ENCODE assay signal across 36 cellular contexts in the genomic region with DNA sequence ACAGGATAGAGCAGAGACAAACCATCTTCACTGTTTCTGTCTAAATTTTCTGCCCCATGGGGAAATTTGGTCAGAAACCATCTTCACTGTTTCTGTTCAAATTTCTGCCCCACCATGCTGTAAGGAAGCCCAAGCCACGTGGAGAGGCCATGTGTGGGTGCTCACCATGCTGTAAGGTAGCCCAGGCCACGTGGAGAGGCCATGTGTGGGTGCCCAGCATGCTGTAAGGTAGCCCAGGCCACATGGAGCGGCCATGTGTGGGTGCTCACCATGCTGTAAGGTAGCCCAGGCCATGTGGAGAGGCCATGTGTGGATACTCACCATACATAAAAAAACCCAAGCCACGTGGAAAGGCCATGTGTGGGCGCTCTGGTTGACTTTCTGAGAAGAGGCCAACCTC.
"Had no signal": no experiment of that assay in that cellular context is flagged by ENCODE, and none has a peak within 500 bp of the region (broad histone marks: within the 10 kb centered on the region; RNA-seq: fewer than 3 reads in every experiment).

No MANE protein-coding gene starts in this region.

- FAIRE-seq: TTC549 had no signal

- H3K4me1 Mint-ChIP-seq: activated B cell treated with CpG ODN at 0.5 μM for 24 hours; activated CD4-positive, alpha-beta T cell treated with anti-CD3 and anti-CD28 coated beads, Interleukin-2, amount 10 ng/mL, durations not matched to agents 24 days and 14 days; activated naive CD8-positive, alpha-beta T cell treated with anti-CD3 and anti-CD28 coated beads for 36 hours; activated T-helper 17 cell treated with anti-CD3 and anti-CD28 coated beads, Interleukin-2, amount 50 U/mL, for 72 hours; central memory CD8-positive, alpha-beta T cell had no signal

- H3K9me3 ChIP-seq: adrenal gland had no signal

- H3K27me3 Mint-ChIP-seq: activated B cell treated with CpG ODN at 0.5 μM for 24 hours; activated CD4-positive, alpha-beta memory T cell treated with anti-CD3 and anti-CD28 coated beads for 36 hours; activated CD4-positive, alpha-beta T cell treated with anti-CD3 and anti-CD28 coated beads, Interleukin-2, amount 10 ng/mL, durations not matched to agents 24 days and 14 days; activated CD8-positive, alpha-beta T cell treated with anti-CD3 and anti-CD28 coated beads for 36 hours; activated naive CD8-positive, alpha-beta T cell treated with anti-CD3 and anti-CD28 coated beads for 36 hours; activated T-helper 17 cell treated with anti-CD3 and anti-CD28 coated beads, Interleukin-2, amount 50 U/mL, for 72 hours; central memory CD8-positive, alpha-beta T cell had no signal

- H3K27me3 ChIP-seq: adrenal gland, cardiac muscle cell had no signal

- H3K4me1 ChIP-seq: adrenal gland had no signal

- H3K4me3 Mint-ChIP-seq: activated B cell treated with CpG ODN at 0.5 μM for 24 hours; activated CD4-positive, alpha-beta memory T cell treated with anti-CD3 and anti-CD28 coated beads for 36 hours; activated CD4-positive, alpha-beta T cell treated with anti-CD3 and anti-CD28 coated beads, Interleukin-2, amount 10 ng/mL, durations not matched to agents 24 days and 14 days; activated CD8-positive, alpha-beta T cell treated with anti-CD3 and anti-CD28 coated beads for 36 hours; activated naive CD4-positive, alpha-beta T cell treated with anti-CD3 and anti-CD28 coated beads for 36 hours; activated naive CD8-positive, alpha-beta T cell treated with anti-CD3 and anti-CD28 coated beads for 36 hours; activated T-cell treated with anti-CD3 and anti-CD28 coated beads, Interleukin-2, amount 50 U/mL, for 4 hours; activated T-cell treated with anti-CD3 and anti-CD28 coated beads, Interleukin-2, amount 50 U/mL, for 72 hours; activated T-helper 1 cell treated with anti-CD3 and anti-CD28 coated beads, Interleukin-12 subunit alpha, Interleukin-12 subunit beta, Interleukin-2, Interleukin-4 antibody, amounts not matched to agents 30 ng/mL and 10 ng/mL and 1 ng/mL, durations not matched to agents 14 hours and 24 hours and 36 hours; activated T-helper 17 cell treated with anti-CD3 and anti-CD28 coated beads, Interleukin-2, amount 50 U/mL, for 72 hours; central memory CD8-positive, alpha-beta T cell; T-helper 1 cell treated with Interleukin-12 subunit alpha and Interleukin-12 subunit beta and Interleukin-4 antibody, amounts not matched to agents 30 μg/mL and 1 μg/mL, for 36 hours; T-helper 2 cell treated with Interferon-gamma antibody and Interleukin-4, amounts not matched to agents 5 μg/mL and 100 μg/mL, for 36 hours had no signal

- H3K27ac Mint-ChIP-seq: activated B cell treated with CpG ODN at 0.5 μM for 24 hours; activated CD4-positive, alpha-beta memory T cell treated with anti-CD3 and anti-CD28 coated beads for 36 hours; activated CD4-positive, alpha-beta T cell treated with anti-CD3 and anti-CD28 coated beads, Interleukin-2, amount 10 ng/mL, durations not matched to agents 24 days and 14 days; activated CD8-positive, alpha-beta T cell treated with anti-CD3 and anti-CD28 coated beads for 36 hours; activated naive CD4-positive, alpha-beta T cell treated with anti-CD3 and anti-CD28 coated beads for 36 hours; activated naive CD4-positive, alpha-beta T cell treated with anti-CD3 and anti-CD28 coated beads, Interleukin-2, amount 50 U/mL, for 72 hours; activated naive CD8-positive, alpha-beta T cell treated with anti-CD3 and anti-CD28 coated beads for 36 hours; activated T-cell treated with anti-CD3 and anti-CD28 coated beads, Interleukin-2, amount 50 U/mL, for 72 hours; activated T-helper 1 cell treated with anti-CD3 and anti-CD28 coated beads, Interleukin-12 subunit alpha, Interleukin-12 subunit beta, Interleukin-2, Interleukin-4 antibody, amounts not matched to agents 30 ng/mL and 10 ng/mL and 1 ng/mL, durations not matched to agents 14 hours and 24 hours and 36 hours; activated T-helper 17 cell treated with anti-CD3 and anti-CD28 coated beads, Interleukin-2, amount 50 U/mL, for 72 hours; T-helper 1 cell treated with Interleukin-12 subunit alpha and Interleukin-12 subunit beta and Interleukin-4 antibody, amounts not matched to agents 30 μg/mL and 1 μg/mL, for 36 hours; T-helper 2 cell treated with Interferon-gamma antibody and Interleukin-4, amounts not matched to agents 5 μg/mL and 100 μg/mL, for 36 hours had no signal

- H3K27ac ChIP-seq: adrenal gland, cardiac muscle cell, VCaP had no signal

- ATAC-seq: activated CD8-positive, alpha-beta T cell treated with anti-CD3 and anti-CD28 coated beads for 36 hours; activated naive CD4-positive, alpha-beta T cell treated with anti-CD3 and anti-CD28 coated beads, Interleukin-2, amount 50 U/mL, for 72 hours; activated T-cell treated with anti-CD3 and anti-CD28 coated beads, Interleukin-2, amount 50 U/mL, for 4 hours; activated T-cell treated with anti-CD3 and anti-CD28 coated beads, Interleukin-2, amount 50 U/mL, for 72 hours; activated T-helper 17 cell treated with anti-CD3 and anti-CD28 coated beads, Interleukin-2, amount 50 U/mL, for 72 hours had no signal

- H3K36me3 Mint-ChIP-seq: activated CD4-positive, alpha-beta memory T cell treated with anti-CD3 and anti-CD28 coated beads for 36 hours; activated naive CD8-positive, alpha-beta T cell treated with anti-CD3 and anti-CD28 coated beads for 36 hours had no signal

- DNase-seq: activated B cell treated with CpG ODN at 0.5 μM for 24 hours; activated CD4-positive, alpha-beta memory T cell treated with anti-CD3 and anti-CD28 coated beads for 36 hours; activated CD4-positive, alpha-beta T cell treated with anti-CD3 and anti-CD28 coated beads for 4 hours; activated CD4-positive, alpha-beta T cell treated with anti-CD3 and anti-CD28 coated beads, Interleukin-2, amount 10 ng/mL, durations not matched to agents 24 days and 14 days; activated CD4-positive, alpha-beta T cell treated with anti-CD3 and anti-CD28 coated beads, Interleukin-2, amount 50 U/mL, for 1 hour; activated CD4-positive, alpha-beta T cell treated with anti-CD3 and anti-CD28 coated beads, Interleukin-2, amount 50 U/mL, for 4 hours; activated CD4-positive, CD25-positive, alpha-beta regulatory T cell treated with anti-CD3 and anti-CD28 coated beads, Interleukin-2, amount 50 U/mL, for 72 hours; activated CD8-positive, alpha-beta memory T cell treated with anti-CD3 and anti-CD28 coated beads, Interleukin-2, amount 50 U/mL, for 4 hours; activated CD8-positive, alpha-beta T cell treated with anti-CD3 and anti-CD28 coated beads for 36 hours; activated effector memory CD4-positive, alpha-beta T cell treated with anti-CD3 and anti-CD28 coated beads, Interleukin-2, amount 50 U/mL, for 16 hours; activated gamma-delta T cell treated with Interleukin-2 at 50 U/mL for 16 hours; activated naive CD4-positive, alpha-beta T cell; activated naive CD4-positive, alpha-beta T cell treated with anti-CD3 and anti-CD28 coated beads for 36 hours; activated naive CD4-positive, alpha-beta T cell treated with anti-CD3 and anti-CD28 coated beads, Interleukin-2, amount 50 U/mL, for 16 hours; activated naive CD8-positive, alpha-beta T cell treated with anti-CD3 and anti-CD28 coated beads for 36 hours; activated T-cell treated with anti-CD3 and anti-CD28 coated beads for 4 hours; activated T-cell treated with anti-CD3 and anti-CD28 coated beads, Interleukin-2, amount 50 U/mL, for 1 hour; activated T-cell treated with anti-CD3 and anti-CD28 coated beads, Interleukin-2, amount 50 U/mL, for 4 hours; activated T-cell treated with anti-CD3 and anti-CD28 coated beads, Interleukin-2, amount 50 U/mL, for 72 hours; adrenal gland; amniotic stem cell; aorta; caudate nucleus; cerebellar nuclear complex; T-helper 1 cell; T-helper 2 cell; T-helper 9 cell had no signal

- H3K4me3 ChIP-seq: adrenal gland, cardiac muscle cell had no signal

- H3K36me3 ChIP-seq: adrenal gland, cardiac muscle cell had no signal
